ENCODE assay signal across 1 cellular context in the genomic region with DNA sequence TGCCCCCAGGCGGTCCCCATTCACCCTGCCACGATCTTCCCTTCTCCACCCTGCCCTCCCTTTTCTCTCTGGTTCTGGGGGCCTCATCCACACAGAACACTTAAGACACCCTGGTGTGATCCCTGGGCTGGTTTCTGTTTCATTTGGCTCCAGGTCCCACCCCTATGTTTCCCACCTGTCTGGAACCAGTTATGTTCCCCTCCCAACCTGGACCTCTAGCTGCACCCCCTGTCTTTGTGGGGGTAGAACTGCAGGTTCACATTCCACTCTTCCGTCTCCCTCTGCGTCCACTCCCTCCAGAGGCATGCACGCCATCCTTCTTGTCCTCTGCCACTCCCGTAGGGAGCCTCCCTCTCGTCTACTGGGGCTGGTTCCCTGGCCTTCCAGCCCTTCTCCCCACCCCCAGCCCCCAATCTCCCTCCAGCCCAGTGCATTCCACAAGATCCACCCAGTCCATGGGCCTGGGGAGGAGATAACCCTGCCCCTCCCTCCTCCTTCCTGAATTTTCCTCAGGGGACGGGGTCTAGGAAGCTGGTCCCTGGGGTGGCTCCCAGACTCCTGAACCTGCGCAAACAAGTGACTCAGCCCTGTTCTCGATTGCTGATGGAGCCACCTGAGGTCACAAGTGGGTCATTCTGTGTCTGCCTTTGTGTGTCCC.
TF ChIP-seq lines count a peak whose summit lies in the region.

No MANE protein-coding gene starts in this region.

TF ChIP-seq in HEK293, 187 proteins besides CTCF, POLR2A, EP300 and RAD21 (continued from another document):
- TF ChIP-seq, protein P1, sequence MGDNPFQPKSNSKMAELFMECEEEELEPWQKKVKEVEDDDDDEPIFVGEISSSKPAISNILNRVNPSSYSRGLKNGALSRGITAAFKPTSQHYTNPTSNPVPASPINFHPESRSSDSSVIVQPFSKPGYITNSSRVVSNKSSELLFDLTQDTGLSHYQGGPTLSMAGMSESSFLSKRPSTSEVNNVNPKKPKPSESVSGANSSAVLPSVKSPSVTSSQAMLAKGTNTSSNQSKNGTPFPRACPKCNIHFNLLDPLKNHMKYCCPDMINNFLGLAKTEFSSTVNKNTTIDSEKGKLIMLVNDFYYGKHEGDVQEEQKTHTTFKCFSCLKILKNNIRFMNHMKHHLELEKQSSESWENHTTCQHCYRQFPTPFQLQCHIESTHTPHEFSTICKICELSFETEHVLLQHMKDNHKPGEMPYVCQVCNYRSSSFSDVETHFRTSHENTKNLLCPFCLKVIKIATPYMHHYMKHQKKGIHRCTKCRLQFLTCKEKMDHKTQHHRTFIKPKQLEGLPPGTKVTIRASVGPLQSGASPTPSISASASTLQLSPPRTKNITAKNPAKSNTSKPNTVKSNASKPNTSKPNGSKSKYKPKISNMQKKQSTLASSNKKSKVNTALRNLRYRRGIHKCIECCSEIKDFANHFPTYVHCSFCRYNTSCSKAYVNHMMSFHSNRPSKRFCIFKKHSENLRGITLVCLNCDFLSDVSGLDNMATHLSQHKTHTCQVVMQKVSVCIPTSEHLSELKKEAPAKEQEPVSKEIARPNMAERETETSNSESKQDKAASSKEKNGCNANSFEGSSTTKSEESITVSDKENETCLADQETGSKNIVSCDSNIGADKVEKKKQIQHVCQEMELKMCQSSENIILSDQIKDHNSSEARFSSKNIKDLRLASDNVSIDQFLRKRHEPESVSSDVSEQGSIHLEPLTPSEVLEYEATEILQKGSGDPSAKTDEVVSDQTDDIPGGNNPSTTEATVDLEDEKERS (tag by site-specific recombination; IDR thresholded peaks at IDR 0.05): no peak
- TF ChIP-seq, protein P2, sequence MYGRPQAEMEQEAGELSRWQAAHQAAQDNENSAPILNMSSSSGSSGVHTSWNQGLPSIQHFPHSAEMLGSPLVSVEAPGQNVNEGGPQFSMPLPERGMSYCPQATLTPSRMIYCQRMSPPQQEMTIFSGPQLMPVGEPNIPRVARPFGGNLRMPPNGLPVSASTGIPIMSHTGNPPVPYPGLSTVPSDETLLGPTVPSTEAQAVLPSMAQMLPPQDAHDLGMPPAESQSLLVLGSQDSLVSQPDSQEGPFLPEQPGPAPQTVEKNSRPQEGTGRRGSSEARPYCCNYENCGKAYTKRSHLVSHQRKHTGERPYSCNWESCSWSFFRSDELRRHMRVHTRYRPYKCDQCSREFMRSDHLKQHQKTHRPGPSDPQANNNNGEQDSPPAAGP (tag by site-specific recombination; IDR thresholded peaks at IDR 0.05): peak; percentile 68; the same call in 1 of the 2 replicates
- peak; percentile 94 for TF ChIP-seq KLF1 (tag by site-specific recombination; IDR thresholded peaks at IDR 0.05)
- no peak for TF ChIP-seq ZNF391 (tag by site-specific recombination; IDR thresholded peaks at IDR 0.05; ENCODE audit: borderline replicate concordance, low read depth)
- no peak for TF ChIP-seq ZFP3 (tag by site-specific recombination; IDR thresholded peaks at IDR 0.05; ENCODE audit: low read depth)
